ENCODE assay signal across 12 cellular contexts in genomic region chr3:9778518-9779129, GRCh38. TPM values are rescaled to one million over a fixed set of nuclear protein-coding genes. Genes with fewer than 3 reads are reported as not detected.
A peak's percentile ranks its signal among the peaks of the same experiment; 100 is the strongest.
DNase-seq lines count a peak whose midpoint lies in the region; ATAC-seq, FAIRE-seq and TF ChIP-seq lines count a peak whose summit lies in the region.
"Had no signal": no experiment of that assay in that cellular context is flagged by ENCODE, and none has a peak within 500 bp of the region (broad histone marks: within the 10 kb centered on the region; RNA-seq: fewer than 3 reads in every experiment).

No MANE protein-coding gene starts in this region.

- peaks cover 53% of the 10 kb centered on the region in 2 donors for H3K4me1 Mint-ChIP-seq in natural killer cell treated with Interleukin-12 subunit alpha and Interleukin-12 subunit beta and Interleukin-15 and Interleukin-18, amount 100 ng/mL, for 72 hours (ENCODE audit: low read depth in 2 of 2)

- H3K27ac ChIP-seq in Karpas-422 (ENCODE audit: low read length) (no peak overlapping the region), K562 (ENCODE audit: extremely low read depth, low read depth, low read length) (no peak overlapping the region; the same call in 2 of the 3 replicates)

- TF ChIP-seq EP300 in K562 (IDR thresholded peaks at IDR 0.05; ENCODE audit: low read length): no peak

- intact Hi-C loops in K562 (cut with micrococcal nuclease): no loop called here

- TF ChIP-seq RAD21 in K562 (CRISPR knock-in tag; conservative IDR thresholded peaks at IDR 0.05 in 1 of 2, IDR thresholded peaks at IDR 0.05 in 1 of 2): no peak

- WGBS in K562 (ENCODE audit: insufficient coverage, low coverage, missing lambda C conversion rate): 66% methylated on average over 6 of the region's 6 CpGs

- no peak for FAIRE-seq in K562 (lab: Jason Lieb, UNC)
- FAIRE-seq: bronchial epithelial cell, D721Med had no signal

- CTCF ChIA-PET in K562 (lab: Yijun Ruan, JAX; ENCODE audit: low intra/inter-chr PET ratio): no interaction called here

- peak overlapping the region; percentile 51 for H3K4me3 Mint-ChIP-seq in natural killer cell treated with Interleukin-12 subunit alpha and Interleukin-12 subunit beta and Interleukin-15 and Interleukin-18, amount 100 ng/mL, for 72 hours

- POLR2A ChIA-PET in K562 (lab: Yijun Ruan, JAX): interaction anchor here (0.6 to 2.2 kb wide), 6 partner anchors 7 to 601 kb away, joined by 3 to 12 read pairs (median 4); partner anchors contain the start of gene ARPC4

- H3K9me1 ChIP-seq in K562 (ENCODE audit: control insufficient read depth, insufficient read depth, low read length): no peaks in the 10 kb centered on the region

- H3K4me1 ChIP-seq in Karpas-422 (ENCODE audit: low read length): peaks cover 47% of the 10 kb centered on the region
- peaks cover 11 to 12% of the 10 kb centered on the region in 2 experiments for H3K4me1 ChIP-seq in K562 (replicated peaks in 1 of 2; ENCODE audit: control insufficient read depth in 2 of 2, insufficient read depth in 2 of 2, low read length in 2 of 2)

- H3K9ac ChIP-seq in Karpas-422 (ENCODE audit: low read length): no peak overlapping the region
- H3K9ac ChIP-seq in K562 (ENCODE audit: insufficient read depth in 1 of 2, low read depth in 2 of 2, low read length in 2 of 2): peak overlapping the region in 1 of 2 experiments; percentile 8; a peak in 1 of 4 replicates

- ATAC-seq in K562 (no peak), GM21390 (IDR thresholded peaks at IDR 0.05; ENCODE audit: unreplicated experiment) (no peak), HG03442 (IDR thresholded peaks at IDR 0.05; ENCODE audit: unreplicated experiment) (no peak)
- no peak for ATAC-seq in natural killer cell treated with Interleukin-12 subunit alpha and Interleukin-12 subunit beta and Interleukin-15 and Interleukin-18, amount 100 ng/mL, for 72 hours

- H3K9me3 ChIP-seq in Karpas-422 (ENCODE audit: low read length): no peaks in the 10 kb centered on the region
- no peaks in the 10 kb centered on the region for H3K9me3 ChIP-seq in K562 (replicated peaks; ENCODE audit: control insufficient read depth, insufficient read depth, low read depth, low read length)
- H3K9me3 ChIP-seq: thyroid gland had no signal

- in situ Hi-C loops in K562 (cut with MboI): no loop called here

- H3K4me3 ChIP-seq in Karpas-422 (ENCODE audit: low read length) (no peak overlapping the region), K562 (no peak overlapping the region)
- H3K4me3 ChIP-seq: thyroid gland had no signal

- H3K4me2 ChIP-seq in Karpas-422 (ENCODE audit: low read depth, low read length, poor library complexity, severe bottlenecking) (peak overlapping the region; percentile 53), K562 (ENCODE audit: insufficient read depth, low read length) (no peak overlapping the region)

- H3K27me3 Mint-ChIP-seq in natural killer cell treated with Interleukin-12 subunit alpha and Interleukin-12 subunit beta and Interleukin-15 and Interleukin-18, amount 100 ng/mL, for 72 hours: no peaks in the 10 kb centered on the region

- H2AFZ ChIP-seq in Karpas-422 (ENCODE audit: low read length) (no peak overlapping the region), K562 (ENCODE audit: low read depth, low read length) (no peak overlapping the region)

- peak; percentile 20 for DNase-seq in CD1c-positive myeloid dendritic cell (ENCODE audit: extremely low spot score)
- DNase-seq in Karpas-422: no peak
- DNase-seq in K562 (ENCODE audit: extremely low read depth in 1 of 4, low spot score in 3 of 4): no peak
- no peak for DNase-seq in natural killer cell treated with Interleukin-12 subunit alpha and Interleukin-12 subunit beta and Interleukin-15 and Interleukin-18, amount 100 ng/mL, for 72 hours (ENCODE audit: low spot score)
- no peak for DNase-seq in NCI-H748 treated with DMSO at 0.1 percent for 48 hours (lab: John Stamatoyannopoulos, UW)
- DNase-seq in AG20443 (ENCODE audit: low spot score): no peak
- DNase-seq: SHP77, thyroid gland had no signal

- no peaks in the 10 kb centered on the region for H3K9me2 ChIP-seq in Karpas-422 (replicated peaks; ENCODE audit: insufficient read depth, low read length)

- no peaks in the 10 kb centered on the region for H3K79me2 ChIP-seq in Karpas-422 (ENCODE audit: low read length)
- H3K79me2 ChIP-seq in K562 (ENCODE audit: control insufficient read depth, insufficient read depth, low read length): no peaks in the 10 kb centered on the region

- no peaks in the 10 kb centered on the region for H3K9me3 Mint-ChIP-seq in natural killer cell treated with Interleukin-12 subunit alpha and Interleukin-12 subunit beta and Interleukin-15 and Interleukin-18, amount 100 ng/mL, for 72 hours

- H4K20me1 ChIP-seq in Karpas-422 (ENCODE audit: insufficient read depth, low read depth, low read length) (no peaks in the 10 kb centered on the region), K562 (replicated peaks; ENCODE audit: control insufficient read depth, insufficient read depth, low read length) (no peaks in the 10 kb centered on the region)

- no peaks in the 10 kb centered on the region for H3K27me3 ChIP-seq in Karpas-422 (ENCODE audit: low read length)
- H3K27me3 ChIP-seq in K562 (ENCODE audit: control insufficient read depth in 2 of 2, insufficient read depth in 2 of 2, low read length in 2 of 2): no peaks in the 10 kb centered on the region
- H3K27me3 ChIP-seq: thyroid gland had no signal

- peak overlapping the region; percentile 93 to 99 for H3K27ac Mint-ChIP-seq in natural killer cell treated with Interleukin-12 subunit alpha and Interleukin-12 subunit beta and Interleukin-15 and Interleukin-18, amount 100 ng/mL, for 72 hours

- TF ChIP-seq CTCF in K562 (IDR thresholded peaks at IDR 0.05 in 2 of 3, conservative IDR thresholded peaks at IDR 0.05 in 1 of 3; ENCODE audit: insufficient read depth in 2 of 3, low read depth in 1 of 3, low read length in 3 of 3): no peak

- peaks cover 12% of the 10 kb centered on the region for H3K36me3 Mint-ChIP-seq in natural killer cell treated with Interleukin-12 subunit alpha and Interleukin-12 subunit beta and Interleukin-15 and Interleukin-18, amount 100 ng/mL, for 72 hours

- BruUV-seq in K562 (replicated peaks; lab: Mats Ljungman, UMichigan): no TSS peak

- no peaks in the 10 kb centered on the region for H3K36me3 ChIP-seq in Karpas-422 (ENCODE audit: insufficient read depth, low read length)
- peaks cover 32% of the 10 kb centered on the region for H3K36me3 ChIP-seq in K562 (ENCODE audit: control insufficient read depth, insufficient read depth, low read length)

- TF ChIP-seq POLR2A in K562 (conservative IDR thresholded peaks at IDR 0.05): no peak

RNA-seq across cellular contexts. Expression of gene CAMK1, which starts 8.9 kb away (rescaled TPM):
- 41.6 and 86.6 TPM in 2 replicates for total RNA-seq in Karpas-422 (2014; rRNA removed; shearing (Covaris generic); ENCODE audit: low replicate concordance)
- 2.0 and 4.8 TPM in 2 replicates for total RNA-seq in K562 (2011; cell fraction: chromatin; rRNA removed; ENCODE audit: low replicate concordance)
- 4.2 and 4.6 TPM in 2 replicates for total RNA-seq in K562 (2011; cell fraction: nucleolus; rRNA removed)
- 2.3 and 3.2 TPM in 2 replicates for total RNA-seq in K562 (2011; cell fraction: nucleoplasm; rRNA removed)
- 10.7 and 13.9 TPM in 2 replicates for total RNA-seq in K562 (2014; rRNA removed)
- 4.4 and 4.7 TPM in 2 replicates for total RNA-seq in K562 (2014; rRNA removed; fragmentation: Illumina TruSeq; extraction: Trizol)
- total RNA-seq in K562 (2015; rRNA removed; fragmentation: Illumina TruSeq; extraction: Trizol): 6.1 and 6.6 TPM in 2 replicates
- total RNA-seq in K562 (2021): 5.2 and 6.2 TPM in 2 replicates
- polyA plus RNA-seq in K562 (2011; rRNA removed): 7.3 and 8.4 TPM in 2 replicates
- polyA plus RNA-seq in K562 (2011; cell fraction: cytosol; rRNA removed): 5.8 and 12.1 TPM in 2 replicates
- 6.0 and 9.9 TPM in 2 replicates for polyA plus RNA-seq in K562 (2011; cell fraction: nucleus; rRNA removed)
- 7.7 and 9.7 TPM in 2 replicates for polyA plus RNA-seq in K562 (2012)
- polyA plus RNA-seq in K562 (2014; fragmentation: Illumina TruSeq; extraction: Trizol): 6.0 and 6.2 TPM in 2 replicates
- under 1 TPM; 0.23 to 0.39 TPM for polyA plus RNA-seq in K562 (2014; fragmentation: Nextera tagmentation; extraction: Ambion mirVana)
- 7.7 and 10.6 TPM in 2 replicates for polyA plus RNA-seq in K562 (2014; rRNA removed)
- 2.6 and 2.9 TPM in 2 replicates for polyA minus RNA-seq in K562 (2011; rRNA and poly(A)+ RNA removed)
- 3.1 and 3.6 TPM in 2 replicates for polyA minus RNA-seq in K562 (2011; cell fraction: cytosol; rRNA and poly(A)+ RNA removed)
- polyA minus RNA-seq in K562 (2011; cell fraction: nucleus; rRNA and poly(A)+ RNA removed): 1.3 and 2.4 TPM in 2 replicates
- total RNA-seq in natural killer cell treated with Interleukin-12 subunit alpha and Interleukin-12 subunit beta and Interleukin-15 and Interleukin-18, amount 100 ng/mL, for 72 hours: 10 to 100 TPM; 19.8 to 24.4 TPM

RNA-seq across cellular contexts. Expression of gene TADA3, which starts 13.6 kb away (rescaled TPM):
- total RNA-seq in Karpas-422 (2014; rRNA removed; shearing (Covaris generic); ENCODE audit: low replicate concordance): 80.2 and 122 TPM in 2 replicates
- 29.0 and 52.4 TPM in 2 replicates for total RNA-seq in K562 (2011; cell fraction: chromatin; rRNA removed; ENCODE audit: low replicate concordance)
- total RNA-seq in K562 (2011; cell fraction: nucleolus; rRNA removed): 42.1 and 48.7 TPM in 2 replicates
- 34.6 and 42.7 TPM in 2 replicates for total RNA-seq in K562 (2011; cell fraction: nucleoplasm; rRNA removed)
- total RNA-seq in K562 (2014; rRNA removed): 110 and 136 TPM in 2 replicates
- 32.7 and 40.6 TPM in 2 replicates for total RNA-seq in K562 (2014; rRNA removed; fragmentation: Illumina TruSeq; extraction: Trizol)
- total RNA-seq in K562 (2015; rRNA removed; fragmentation: Illumina TruSeq; extraction: Trizol): 74.5 and 74.8 TPM in 2 replicates
- total RNA-seq in K562 (2021): 85.8 and 89.7 TPM in 2 replicates
- 60.6 and 62.8 TPM in 2 replicates for polyA plus RNA-seq in K562 (2011; rRNA removed)
- 74.1 and 114 TPM in 2 replicates for polyA plus RNA-seq in K562 (2011; cell fraction: cytosol; rRNA removed)
- 61.6 and 83.0 TPM in 2 replicates for polyA plus RNA-seq in K562 (2011; cell fraction: nucleus; rRNA removed)
- polyA plus RNA-seq in K562 (2012): 75.7 and 143 TPM in 2 replicates
- polyA plus RNA-seq in K562 (2014; fragmentation: Illumina TruSeq; extraction: Trizol): 97.8 and 103 TPM in 2 replicates
- polyA plus RNA-seq in K562 (2014; fragmentation: Nextera tagmentation; extraction: Ambion mirVana): 1 to 10 TPM; 4.1 to 6.3 TPM
- 91.6 and 94.0 TPM in 2 replicates for polyA plus RNA-seq in K562 (2014; rRNA removed)
- 29.9 and 37.5 TPM in 2 replicates for polyA minus RNA-seq in K562 (2011; rRNA and poly(A)+ RNA removed)
- 52.9 and 57.8 TPM in 2 replicates for polyA minus RNA-seq in K562 (2011; cell fraction: cytosol; rRNA and poly(A)+ RNA removed)
- polyA minus RNA-seq in K562 (2011; cell fraction: nucleus; rRNA and poly(A)+ RNA removed): 19.1 and 22.5 TPM in 2 replicates
- total RNA-seq in natural killer cell treated with Interleukin-12 subunit alpha and Interleukin-12 subunit beta and Interleukin-15 and Interleukin-18, amount 100 ng/mL, for 72 hours: 10 to 100 TPM; 58.3 to 65.6 TPM

RNA-seq across cellular contexts. Expression of gene ARPC4, which starts 14.3 kb away (rescaled TPM):
- total RNA-seq in Karpas-422 (2014; rRNA removed; shearing (Covaris generic); ENCODE audit: low replicate concordance): 102 and 123 TPM in 2 replicates
- total RNA-seq in K562 (2011; cell fraction: chromatin; rRNA removed; ENCODE audit: low replicate concordance): 240 and 326 TPM in 2 replicates
- 165 and 200 TPM in 2 replicates for total RNA-seq in K562 (2011; cell fraction: nucleolus; rRNA removed)
- 225 and 232 TPM in 2 replicates for total RNA-seq in K562 (2011; cell fraction: nucleoplasm; rRNA removed)
- total RNA-seq in K562 (2014; rRNA removed): 138 and 139 TPM in 2 replicates
- total RNA-seq in K562 (2014; rRNA removed; fragmentation: Illumina TruSeq; extraction: Trizol): 132 and 143 TPM in 2 replicates
- 118 and 131 TPM in 2 replicates for total RNA-seq in K562 (2015; rRNA removed; fragmentation: Illumina TruSeq; extraction: Trizol)
- 153 and 154 TPM in 2 replicates for total RNA-seq in K562 (2021)
- polyA plus RNA-seq in K562 (2011; rRNA removed): 60.3 and 106 TPM in 2 replicates
- polyA plus RNA-seq in K562 (2011; cell fraction: cytosol; rRNA removed): 69.7 and 88.3 TPM in 2 replicates
- polyA plus RNA-seq in K562 (2011; cell fraction: nucleus; rRNA removed): 76.1 and 100.0 TPM in 2 replicates
- polyA plus RNA-seq in K562 (2012): 106 and 149 TPM in 2 replicates
- 119 and 128 TPM in 2 replicates for polyA plus RNA-seq in K562 (2014; fragmentation: Illumina TruSeq; extraction: Trizol)
- 10 to 100 TPM; 20.1 to 28.1 TPM for polyA plus RNA-seq in K562 (2014; fragmentation: Nextera tagmentation; extraction: Ambion mirVana)
- polyA plus RNA-seq in K562 (2014; rRNA removed): 112 and 129 TPM in 2 replicates
- polyA minus RNA-seq in K562 (2011; rRNA and poly(A)+ RNA removed): 147 and 187 TPM in 2 replicates
- polyA minus RNA-seq in K562 (2011; cell fraction: cytosol; rRNA and poly(A)+ RNA removed): 104 and 125 TPM in 2 replicates
- 79.2 and 112 TPM in 2 replicates for polyA minus RNA-seq in K562 (2011; cell fraction: nucleus; rRNA and poly(A)+ RNA removed)
- 100 to 1,000 TPM; 323 to 381 TPM for total RNA-seq in natural killer cell treated with Interleukin-12 subunit alpha and Interleukin-12 subunit beta and Interleukin-15 and Interleukin-18, amount 100 ng/mL, for 72 hours

RNA-seq across cellular contexts. Expression of gene OGG1, which starts 28.9 kb away (rescaled TPM):
- total RNA-seq in Karpas-422 (2014; rRNA removed; shearing (Covaris generic); ENCODE audit: low replicate concordance): 22.1 and 48.7 TPM in 2 replicates
- total RNA-seq in K562 (2011; cell fraction: chromatin; rRNA removed; ENCODE audit: low replicate concordance): 74.9 and 150 TPM in 2 replicates
- 93.6 and 122 TPM in 2 replicates for total RNA-seq in K562 (2011; cell fraction: nucleolus; rRNA removed)
- 99.4 and 140 TPM in 2 replicates for total RNA-seq in K562 (2011; cell fraction: nucleoplasm; rRNA removed)
- total RNA-seq in K562 (2014; rRNA removed) (27.6 and 39.3 TPM in 2 replicates), K562 (2014; rRNA removed; fragmentation: Illumina TruSeq; extraction: Trizol) (14.6 and 18.2 TPM in 2 replicates), K562 (2015; rRNA removed; fragmentation: Illumina TruSeq; extraction: Trizol) (26.4 and 27.5 TPM in 2 replicates), K562 (2021) (23.6 and 25.7 TPM in 2 replicates)
- polyA plus RNA-seq in K562 (2011; rRNA removed) (26.6 and 31.0 TPM in 2 replicates), K562 (2014; fragmentation: Illumina TruSeq; extraction: Trizol) (32.3 and 33.0 TPM in 2 replicates), K562 (2014; fragmentation: Nextera tagmentation; extraction: Ambion mirVana) (10 to 100 TPM in 1 of 2 experiments, 1 to 10 TPM in 1; 6.6 to 12.0 TPM), K562 (2014; rRNA removed) (24.4 and 26.5 TPM in 2 replicates)
- 27.6 and 51.7 TPM in 2 replicates for polyA plus RNA-seq in K562 (2011; cell fraction: cytosol; rRNA removed)
- polyA plus RNA-seq in K562 (2011; cell fraction: nucleus; rRNA removed): 41.4 and 56.0 TPM in 2 replicates
- 23.4 and 31.1 TPM in 2 replicates for polyA plus RNA-seq in K562 (2012)
- 38.9 and 47.9 TPM in 2 replicates for polyA minus RNA-seq in K562 (2011; rRNA and poly(A)+ RNA removed)
- polyA minus RNA-seq in K562 (2011; cell fraction: cytosol; rRNA and poly(A)+ RNA removed): 16.7 and 29.9 TPM in 2 replicates
- 52.4 and 57.1 TPM in 2 replicates for polyA minus RNA-seq in K562 (2011; cell fraction: nucleus; rRNA and poly(A)+ RNA removed)
- total RNA-seq in natural killer cell treated with Interleukin-12 subunit alpha and Interleukin-12 subunit beta and Interleukin-15 and Interleukin-18, amount 100 ng/mL, for 72 hours: 10 to 100 TPM; 35.9 to 42.5 TPM

RNA-seq across cellular contexts. Expression of gene TTLL3, which starts 31.4 kb away (rescaled TPM):
- 79.3 and 84.6 TPM in 2 replicates for total RNA-seq in Karpas-422 (2014; rRNA removed; shearing (Covaris generic); ENCODE audit: low replicate concordance)
- total RNA-seq in K562 (2011; cell fraction: chromatin; rRNA removed; ENCODE audit: low replicate concordance): 652 and 1,082 TPM in 2 replicates
- total RNA-seq in K562 (2011; cell fraction: nucleolus; rRNA removed): 407 and 449 TPM in 2 replicates
- total RNA-seq in K562 (2011; cell fraction: nucleoplasm; rRNA removed): 488 and 686 TPM in 2 replicates
- total RNA-seq in K562 (2014; rRNA removed) (30.7 and 34.0 TPM in 2 replicates), K562 (2014; rRNA removed; fragmentation: Illumina TruSeq; extraction: Trizol) (28.7 and 33.0 TPM in 2 replicates), K562 (2015; rRNA removed; fragmentation: Illumina TruSeq; extraction: Trizol) (31.6 and 33.2 TPM in 2 replicates), K562 (2021) (53.7 and 63.6 TPM in 2 replicates)
- polyA plus RNA-seq in K562 (2011; rRNA removed) (95.8 and 120 TPM in 2 replicates), K562 (2014; fragmentation: Illumina TruSeq; extraction: Trizol) (53.8 and 60.9 TPM in 2 replicates), K562 (2014; fragmentation: Nextera tagmentation; extraction: Ambion mirVana) (10 to 100 TPM in 1 of 2 experiments, 1 to 10 TPM in 1; 8.9 to 11.6 TPM), K562 (2014; rRNA removed) (72.7 and 106 TPM in 2 replicates)
- 71.0 and 73.2 TPM in 2 replicates for polyA plus RNA-seq in K562 (2011; cell fraction: cytosol; rRNA removed)
- 641 and 948 TPM in 2 replicates for polyA plus RNA-seq in K562 (2011; cell fraction: nucleus; rRNA removed)
- 65.7 and 182 TPM in 2 replicates for polyA plus RNA-seq in K562 (2012)
- 99.7 and 103 TPM in 2 replicates for polyA minus RNA-seq in K562 (2011; rRNA and poly(A)+ RNA removed)
- 19.4 and 21.8 TPM in 2 replicates for polyA minus RNA-seq in K562 (2011; cell fraction: cytosol; rRNA and poly(A)+ RNA removed)
- 133 and 150 TPM in 2 replicates for polyA minus RNA-seq in K562 (2011; cell fraction: nucleus; rRNA and poly(A)+ RNA removed)
- 10 to 100 TPM; 50.0 to 91.3 TPM for total RNA-seq in natural killer cell treated with Interleukin-12 subunit alpha and Interleukin-12 subunit beta and Interleukin-15 and Interleukin-18, amount 100 ng/mL, for 72 hours
